Comparison of ENCODE assay signal across 8 cellular contexts in genomic region chr11:64675417-64676252, GRCh38. TPM values are rescaled to one million over a fixed set of nuclear protein-coding genes. Genes with fewer than 3 reads are reported as not detected.
DNase-seq lines count a peak whose midpoint lies in the region; ATAC-seq, FAIRE-seq and TF ChIP-seq lines count a peak whose summit lies in the region.

No MANE protein-coding gene starts in this region.

- H3F3A ChIP-seq in MM.1S (ENCODE audit: insufficient read depth, low read length): no peaks in the 10 kb centered on the region

- CTCF ChIA-PET in activated CD4-positive, alpha-beta memory T cell treated with anti-CD3 and anti-CD28 coated beads for 36 hours (lab: Charles Lee): interaction anchor here (0.7 to 1.0 kb wide), 2 partner anchors 13 to 226 kb away, joined by 3 read pairs; no protein-coding TSS in a partner anchor

- H3K27me3 Mint-ChIP-seq in activated CD4-positive, alpha-beta memory T cell treated with anti-CD3 and anti-CD28 coated beads for 36 hours: peaks cover 33% of the 10 kb centered on the region

- H3K79me2 ChIP-seq in MM.1S (ENCODE audit: low read length): no peaks in the 10 kb centered on the region

- no peak overlapping the region for H3K27ac Mint-ChIP-seq in activated CD4-positive, alpha-beta memory T cell treated with anti-CD3 and anti-CD28 coated beads for 36 hours

- no peak overlapping the region for H3K4me3 ChIP-seq in gastrocnemius medialis
- no peak overlapping the region for H3K4me3 ChIP-seq in MM.1S (ENCODE audit: low read length)

- H3K4me2 ChIP-seq in MM.1S (ENCODE audit: low read depth, low read length): no peak overlapping the region

- H3K36me3 ChIP-seq in gastrocnemius medialis (no peaks in the 10 kb centered on the region), MM.1S (replicated peaks; ENCODE audit: insufficient read depth, low read length) (no peaks in the 10 kb centered on the region)

- H3K36me3 Mint-ChIP-seq in activated CD4-positive, alpha-beta memory T cell treated with anti-CD3 and anti-CD28 coated beads for 36 hours: no peaks in the 10 kb centered on the region

- TF ChIP-seq CTCF in gastrocnemius medialis (IDR thresholded peaks at IDR 0.05 in 4 of 5, conservative IDR thresholded peaks at IDR 0.05 in 1 of 5) (no peak), MM.1S (IDR thresholded peaks at IDR 0.05; ENCODE audit: low read length) (no peak)

- no peaks in the 10 kb centered on the region for H3K9me3 ChIP-seq in gastrocnemius medialis
- H3K9me3 ChIP-seq in MM.1S (replicated peaks; ENCODE audit: insufficient read depth, low read length): no peaks in the 10 kb centered on the region

- no peak overlapping the region for H3K9ac ChIP-seq in MM.1S (ENCODE audit: low read length)

- peak; percentile 96 to 97 for ATAC-seq in gastrocnemius medialis
- no peak for ATAC-seq in GM19455 (IDR thresholded peaks at IDR 0.05; ENCODE audit: unreplicated experiment)

- DNase-seq in GM12892 (ENCODE audit: insufficient read length) (no peak), RKO (ENCODE audit: low spot score) (peak; percentile 40), globus pallidus (ENCODE audit: low spot score) (peak; percentile 81), gastrocnemius medialis (peak; percentile 94 to 96), GM19239 (ENCODE audit: insufficient read length, low spot score) (no peak), MM.1S (no peak)
- no peak for DNase-seq in activated CD4-positive, alpha-beta memory T cell treated with anti-CD3 and anti-CD28 coated beads for 36 hours

- TF ChIP-seq POLR2A in GM12892 (IDR thresholded peaks at IDR 0.05; ENCODE audit: low read depth, low read length) (no peak), gastrocnemius medialis (IDR thresholded peaks at IDR 0.05) (peak in 1 of 2 donors; percentile 15)

- H3K9me2 ChIP-seq in MM.1S (replicated peaks; ENCODE audit: insufficient read depth, low read length): no peaks in the 10 kb centered on the region

- H3K27ac ChIP-seq in gastrocnemius medialis: peak overlapping the region; percentile 75 to 84 (median 81)
- H3K27ac ChIP-seq in MM.1S (ENCODE audit: low read length): no peak overlapping the region

- in situ Hi-C loops in gastrocnemius medialis (cut with MboI; ENCODE audit: low sequenced_read_pairs in 4 of 4): no loop called here

- peak; percentile 63 for FAIRE-seq in GM12892 (lab: Jason Lieb, UNC)
- FAIRE-seq in GM19239 (lab: Jason Lieb, UNC): no peak

- peaks cover 0 to 3% (median 0%) of the 10 kb centered on the region in 3 donors for H3K27me3 ChIP-seq in gastrocnemius medialis
- H3K27me3 ChIP-seq in MM.1S (replicated peaks; ENCODE audit: insufficient read depth, low read length): peaks cover 96% of the 10 kb centered on the region

- H3K4me1 ChIP-seq in gastrocnemius medialis (peaks cover 15 to 21% of the 10 kb centered on the region in 2 donors), MM.1S (ENCODE audit: low read length) (no peaks in the 10 kb centered on the region)

- intact Hi-C loops in gastrocnemius medialis (cut with DNase I; ENCODE audit: low total_unique reads): loop anchor here (1.0 kb wide), 1 partner anchor 13 kb away; no protein-coding TSS in a partner anchor
- intact Hi-C loops in activated CD4-positive, alpha-beta memory T cell treated with anti-CD3 and anti-CD28 coated beads for 36 hours (cut with micrococcal nuclease): no loop called here

- POLR2A ChIA-PET in activated CD4-positive, alpha-beta memory T cell treated with anti-CD3 and anti-CD28 coated beads for 36 hours (lab: Charles Lee): no interaction called here

- no peak overlapping the region for H3K4me3 Mint-ChIP-seq in activated CD4-positive, alpha-beta memory T cell treated with anti-CD3 and anti-CD28 coated beads for 36 hours

- H3K4me1 Mint-ChIP-seq in activated CD4-positive, alpha-beta memory T cell treated with anti-CD3 and anti-CD28 coated beads for 36 hours (ENCODE audit: low read depth): no peaks in the 10 kb centered on the region

- no peak overlapping the region for H2AFZ ChIP-seq in MM.1S (ENCODE audit: low read length)

- H4K20me1 ChIP-seq in MM.1S (ENCODE audit: insufficient read depth, low read length): no peaks in the 10 kb centered on the region

- no peaks in the 10 kb centered on the region for H3K9me3 Mint-ChIP-seq in activated CD4-positive, alpha-beta memory T cell treated with anti-CD3 and anti-CD28 coated beads for 36 hours

RNA-seq across cellular contexts. Expression of gene NRXN2, which starts 47.4 kb away (rescaled TPM):
- 0.36 TPM for polyA plus RNA-seq in GM12892 (2012; ENCODE audit: missing spikeins)
- 1 to 10 TPM in 2 of 4 donors, under 1 TPM in 2; 0.15 to 6.2 (median 1.8) TPM for total RNA-seq in gastrocnemius medialis
- total RNA-seq in activated CD4-positive, alpha-beta memory T cell treated with anti-CD3 and anti-CD28 coated beads for 36 hours: under 1 TPM; 0.31 to 0.41 TPM

Comparison
In these comparisons a context has a peak if more than half of its experiments do, and no peak if none do; other contexts are left out.
1. DNase-seq: peak in RKO (single experiment), globus pallidus (single experiment) and gastrocnemius medialis (2 of 2); none in GM12892 (single experiment), GM19239 (single experiment), MM.1S (single experiment) and activated CD4-positive, alpha-beta memory T cell treated with anti-CD3 and anti-CD28 coated beads for 36 hours (single experiment).